In genomic region chr5:10250804-10251276, GRCh38 we compare ENCODE assay signal across 1 cellular context.
A peak's percentile ranks its signal among the peaks of the same experiment; 100 is the strongest.
TF ChIP-seq lines count a peak whose summit lies in the region.

No MANE protein-coding gene starts in this region.

TF ChIP-seq in HepG2, 621 proteins besides CTCF, POLR2A, EP300 and RAD21 (continued from another document and continues in another):
- no peak for TF ChIP-seq TRIM22 (IDR thresholded peaks at IDR 0.05)
- TF ChIP-seq ARHGAP35 (CRISPR knock-in tag; IDR thresholded peaks at IDR 0.05; ENCODE audit: borderline replicate concordance) = no peak
- no peak for TF ChIP-seq ZNF496 (CRISPR knock-in tag; IDR thresholded peaks at IDR 0.05; ENCODE audit: insufficient replicate concordance)
- TF ChIP-seq ZNF589 (CRISPR knock-in tag; conservative IDR thresholded peaks at IDR 0.05) = no peak
- TF ChIP-seq XRCC5 (optimal IDR thresholded peaks at IDR 0.05; ENCODE audit: low read length) = no peak
- no peak for TF ChIP-seq NFE2L1 (CRISPR knock-in tag; IDR thresholded peaks at IDR 0.05; ENCODE audit: borderline replicate concordance)
- no peak for TF ChIP-seq ATF3 (CRISPR knock-in tag; IDR thresholded peaks at IDR 0.05)
- 0 out of 2 replicates have a peak, but pooled peaks have one; percentile 3 for TF ChIP-seq ZNF749 (CRISPR knock-in tag; IDR thresholded peaks at IDR 0.05; ENCODE audit: borderline replicate concordance)
- peak; percentile 13 for TF ChIP-seq RBM22 (optimal IDR thresholded peaks at IDR 0.05; ENCODE audit: low read length)
- peak; percentile 14; the same call in 1 of the 2 replicates for TF ChIP-seq ZNF547 (CRISPR knock-in tag; IDR thresholded peaks at IDR 0.05)
- no peak for TF ChIP-seq ZSCAN29 (CRISPR knock-in tag; conservative IDR thresholded peaks at IDR 0.05)
- TF ChIP-seq RARA (CRISPR knock-in tag; IDR thresholded peaks at IDR 0.05) = no peak
- no peak for TF ChIP-seq KLF11 (CRISPR knock-in tag; IDR thresholded peaks at IDR 0.05)
- no peak for TF ChIP-seq ISX (CRISPR knock-in tag; conservative IDR thresholded peaks at IDR 0.05)
- no peak for TF ChIP-seq FOXA1 (IDR thresholded peaks at IDR 0.05)
- no peak for TF ChIP-seq FOXA1 (CRISPR knock-in tag; IDR thresholded peaks at IDR 0.05)
- TF ChIP-seq PBX3 (CRISPR knock-in tag; IDR thresholded peaks at IDR 0.05; ENCODE audit: borderline replicate concordance) = 0 out of 2 replicates have a peak, but pooled peaks have one; percentile 19
- no peak for TF ChIP-seq RFXAP (CRISPR knock-in tag; IDR thresholded peaks at IDR 0.05; ENCODE audit: borderline replicate concordance)
- no peak for TF ChIP-seq KIAA2018 (CRISPR knock-in tag; IDR thresholded peaks at IDR 0.05; ENCODE audit: borderline replicate concordance)
- peak; percentile 51 for TF ChIP-seq RBFOX2 (IDR thresholded peaks at IDR 0.05; ENCODE audit: low read depth, low read length)
- TF ChIP-seq REL (CRISPR knock-in tag; conservative IDR thresholded peaks at IDR 0.05) = no peak
- no peak for TF ChIP-seq NFKBIZ (CRISPR knock-in tag; IDR thresholded peaks at IDR 0.05)
- TF ChIP-seq SKIL (CRISPR knock-in tag; IDR thresholded peaks at IDR 0.05; ENCODE audit: borderline replicate concordance) = no peak
- TF ChIP-seq ZNF790 (CRISPR knock-in tag; IDR thresholded peaks at IDR 0.05; ENCODE audit: borderline replicate concordance) = no peak
- no peak for TF ChIP-seq RFX3 (CRISPR knock-in tag; IDR thresholded peaks at IDR 0.05)
- no peak for TF ChIP-seq HNRNPK (IDR thresholded peaks at IDR 0.05; ENCODE audit: low read depth, low read length, poor library complexity, severe bottlenecking)
- TF ChIP-seq ZNF674 (CRISPR knock-in tag; IDR thresholded peaks at IDR 0.05; ENCODE audit: low read depth) = no peak
- TF ChIP-seq ZNF251 (CRISPR knock-in tag; IDR thresholded peaks at IDR 0.05) = no peak
- no peak for TF ChIP-seq HOXD1 (CRISPR knock-in tag; IDR thresholded peaks at IDR 0.05)
- TF ChIP-seq BCLAF1 (IDR thresholded peaks at IDR 0.05) = no peak
- TF ChIP-seq ZBTB49 (CRISPR knock-in tag; IDR thresholded peaks at IDR 0.05; ENCODE audit: borderline replicate concordance) = no peak
- TF ChIP-seq RARG (CRISPR knock-in tag; IDR thresholded peaks at IDR 0.05; ENCODE audit: low read depth) = no peak
- TF ChIP-seq UBTF (CRISPR knock-in tag; IDR thresholded peaks at IDR 0.05) = no peak
